ENCODE assay signal across 30 cellular contexts in the genomic region with DNA sequence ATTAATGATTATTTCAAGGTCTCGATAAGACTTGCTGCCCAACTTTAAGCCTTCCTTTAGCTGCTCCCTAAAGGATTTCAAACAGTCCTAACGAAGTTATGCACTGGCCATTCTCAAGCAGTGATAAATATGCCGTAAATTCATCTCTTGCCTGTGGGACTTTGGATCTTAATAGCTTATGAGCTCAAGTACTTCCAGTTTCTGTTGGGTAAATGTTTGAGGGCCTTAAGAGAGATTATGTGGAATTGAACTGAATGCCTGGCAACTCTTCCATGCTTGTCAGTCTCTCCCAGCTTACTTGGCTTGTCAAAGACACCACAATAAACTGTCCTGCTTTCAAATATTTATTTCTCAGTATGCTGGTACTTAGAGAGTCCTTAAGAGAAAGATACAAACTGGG. TPM values are rescaled to one million over a fixed set of nuclear protein-coding genes. Genes with fewer than 3 reads are reported as not detected.
DNase-seq lines count a peak whose midpoint lies in the region; ATAC-seq and TF ChIP-seq lines count a peak whose summit lies in the region.
"Had no signal": no experiment of that assay in that cellular context is flagged by ENCODE, and none has a peak within 500 bp of the region (broad histone marks: within the 10 kb centered on the region; RNA-seq: fewer than 3 reads in every experiment).

No MANE protein-coding gene starts in this region.

- H3K36me3 ChIP-seq in skeletal muscle satellite cell (ENCODE audit: insufficient read depth, low read length): no peaks in the 10 kb centered on the region
- H3K36me3 ChIP-seq: ascending aorta, left ventricle myocardium inferior, stomach, uterus had no signal

- H3K36me3 Mint-ChIP-seq in activated T-cell treated with anti-CD3 and anti-CD28 coated beads, Interleukin-2, amount 50 U/mL, for 24 hours (ENCODE audit: low read depth): no peaks in the 10 kb centered on the region
- H3K36me3 Mint-ChIP-seq: activated naive CD8-positive, alpha-beta T cell treated with anti-CD3 and anti-CD28 coated beads for 36 hours had no signal

- no peak overlapping the region for H3K27ac Mint-ChIP-seq in activated T-cell treated with anti-CD3 and anti-CD28 coated beads, Interleukin-2, amount 50 U/mL, for 24 hours
- H3K27ac Mint-ChIP-seq: activated CD4-positive, alpha-beta T cell treated with anti-CD3 and anti-CD28 coated beads for 36 hours; activated CD8-positive, alpha-beta T cell treated with anti-CD3 and anti-CD28 coated beads, Interleukin-2, amount 10 ng/mL, durations not matched to agents 7 days and 5 days; activated naive CD8-positive, alpha-beta T cell treated with anti-CD3 and anti-CD28 coated beads for 36 hours; activated T-helper 17 cell treated with anti-CD3 and anti-CD28 coated beads, Interleukin-2, amount 50 U/mL, for 72 hours had no signal

- TF ChIP-seq CTCF in cardiac fibroblast (IDR thresholded peaks at IDR 0.05; ENCODE audit: low read depth, low read length): no peak

- H3K9me3 Mint-ChIP-seq in activated T-cell treated with anti-CD3 and anti-CD28 coated beads, Interleukin-2, amount 50 U/mL, for 24 hours: no peaks in the 10 kb centered on the region
- H3K9me3 Mint-ChIP-seq: activated naive CD8-positive, alpha-beta T cell treated with anti-CD3 and anti-CD28 coated beads for 36 hours; activated T-helper 17 cell treated with anti-CD3 and anti-CD28 coated beads, Interleukin-2, amount 50 U/mL, for 72 hours; central memory CD8-positive, alpha-beta T cell had no signal

- H3K4me2 ChIP-seq in skeletal muscle satellite cell (ENCODE audit: low read length): no peak overlapping the region

- H3K4me1 Mint-ChIP-seq in activated T-cell treated with anti-CD3 and anti-CD28 coated beads, Interleukin-2, amount 50 U/mL, for 24 hours (ENCODE audit: low read depth): no peaks in the 10 kb centered on the region
- H3K4me1 Mint-ChIP-seq: activated CD4-positive, alpha-beta T cell treated with anti-CD3 and anti-CD28 coated beads for 36 hours; activated naive CD8-positive, alpha-beta T cell treated with anti-CD3 and anti-CD28 coated beads for 36 hours; activated T-helper 17 cell treated with anti-CD3 and anti-CD28 coated beads, Interleukin-2, amount 50 U/mL, for 72 hours; central memory CD8-positive, alpha-beta T cell; neural crest cell had no signal

- DNase-seq in ELR (ENCODE audit: low read depth): peak; percentile 25
- DNase-seq in MV-4-11 (lab: John Stamatoyannopoulos, UW): peak; percentile 3
- peak; percentile 23 to 29 for DNase-seq in cardiac fibroblast (ENCODE audit: low read depth in 2 of 2)
- DNase-seq in activated T-cell treated with anti-CD3 and anti-CD28 coated beads, Interleukin-2, amount 50 U/mL, for 24 hours: no peak
- no peak for DNase-seq in activated effector memory CD4-positive, alpha-beta T cell treated with anti-CD3 and anti-CD28 coated beads, Interleukin-2, amount 50 U/mL, for 16 hours
- DNase-seq: activated CD4-positive, alpha-beta T cell treated with anti-CD3 and anti-CD28 coated beads for 36 hours; activated CD8-positive, alpha-beta T cell treated with anti-CD3 and anti-CD28 coated beads, Interleukin-2, amount 10 ng/mL, durations not matched to agents 7 days and 5 days; activated naive CD8-positive, alpha-beta T cell treated with anti-CD3 and anti-CD28 coated beads for 36 hours; COR-L47; GF-D8; head of caudate nucleus; islet precursor cell; KBM-7; left ventricle myocardium inferior; MM.1S; NCI-H1417; NCI-H2029 treated with DMSO at 0.1 percent for 48 hours; NCI-H526 treated with DMSO at 0.1 percent for 48 hours; right cardiac atrium; SHP77; stimulated activated CD8-positive, alpha-beta memory T cell treated with anti-CD3 and anti-CD28 coated beads, Interleukin-4, amount 100 ng/mL, for 48 hours; stomach; SW 1271; uterus had no signal

- no peak overlapping the region for H3K4me3 ChIP-seq in cardiac fibroblast (replicated peaks in 1 of 2; ENCODE audit: low read depth in 2 of 2, low read length in 2 of 2)
- H3K4me3 ChIP-seq in skeletal muscle satellite cell (ENCODE audit: low read length): no peak overlapping the region
- H3K4me3 ChIP-seq: ascending aorta, left ventricle myocardium inferior, stomach, uterus had no signal

- H3K4me1 ChIP-seq in skeletal muscle satellite cell (ENCODE audit: control insufficient read depth, insufficient read depth, low read length): peaks cover 18% of the 10 kb centered on the region
- H3K4me1 ChIP-seq: ascending aorta, left ventricle myocardium inferior, stomach, uterus had no signal

- H3K9me3 ChIP-seq in skeletal muscle satellite cell (replicated peaks; ENCODE audit: low read length): no peaks in the 10 kb centered on the region
- H3K9me3 ChIP-seq: ascending aorta, left ventricle myocardium inferior, stomach, uterus had no signal

- no peak for ATAC-seq in HG03108 (IDR thresholded peaks at IDR 0.05; ENCODE audit: unreplicated experiment)
- ATAC-seq: activated CD4-positive, alpha-beta T cell treated with anti-CD3 and anti-CD28 coated beads for 36 hours; activated CD8-positive, alpha-beta T cell treated with anti-CD3 and anti-CD28 coated beads, Interleukin-2, amount 10 ng/mL, durations not matched to agents 7 days and 5 days; activated T-helper 17 cell treated with anti-CD3 and anti-CD28 coated beads, Interleukin-2, amount 50 U/mL, for 72 hours; right cardiac atrium had no signal

- H3K27me3 Mint-ChIP-seq in activated T-cell treated with anti-CD3 and anti-CD28 coated beads, Interleukin-2, amount 50 U/mL, for 24 hours: peaks cover 14% of the 10 kb centered on the region

- H3K27me3 ChIP-seq in skeletal muscle satellite cell (ENCODE audit: control insufficient read depth, insufficient read depth, low read length): no peaks in the 10 kb centered on the region
- H3K27me3 ChIP-seq: ascending aorta, stomach, uterus had no signal

- H3K4me3 Mint-ChIP-seq in activated T-cell treated with anti-CD3 and anti-CD28 coated beads, Interleukin-2, amount 50 U/mL, for 24 hours: no peak overlapping the region
- H3K4me3 Mint-ChIP-seq: activated CD4-positive, alpha-beta T cell treated with anti-CD3 and anti-CD28 coated beads for 36 hours; activated CD8-positive, alpha-beta T cell treated with anti-CD3 and anti-CD28 coated beads, Interleukin-2, amount 10 ng/mL, durations not matched to agents 7 days and 5 days; activated naive CD8-positive, alpha-beta T cell treated with anti-CD3 and anti-CD28 coated beads for 36 hours; activated T-helper 17 cell treated with anti-CD3 and anti-CD28 coated beads, Interleukin-2, amount 50 U/mL, for 72 hours; central memory CD8-positive, alpha-beta T cell; neural crest cell had no signal

- peak overlapping the region; percentile 40 for H3K9ac ChIP-seq in skeletal muscle satellite cell (ENCODE audit: low read depth, low read length)

RNA-seq across cellular contexts. Expression of a gene that starts 3.5 kb away (rescaled TPM):
- total RNA-seq in skeletal muscle satellite cell (2012; rRNA removed): not detected in 2 replicates
- total RNA-seq: activated CD4-positive, alpha-beta T cell treated with anti-CD3 and anti-CD28 coated beads for 36 hours; activated CD8-positive, alpha-beta T cell treated with anti-CD3 and anti-CD28 coated beads, Interleukin-2, amount 10 ng/mL, durations not matched to agents 7 days and 5 days; activated naive CD8-positive, alpha-beta T cell treated with anti-CD3 and anti-CD28 coated beads for 36 hours; activated T-helper 17 cell treated with anti-CD3 and anti-CD28 coated beads, Interleukin-2, amount 50 U/mL, for 72 hours; ascending aorta; left ventricle myocardium inferior; neural crest cell; right cardiac atrium; stomach; uterus had no signal

RNA-seq across cellular contexts. Expression of a gene that starts 11.0 kb away (rescaled TPM):
- not detected in 2 replicates for total RNA-seq in skeletal muscle satellite cell (2012; rRNA removed)
- total RNA-seq: activated CD4-positive, alpha-beta T cell treated with anti-CD3 and anti-CD28 coated beads for 36 hours; activated CD8-positive, alpha-beta T cell treated with anti-CD3 and anti-CD28 coated beads, Interleukin-2, amount 10 ng/mL, durations not matched to agents 7 days and 5 days; activated naive CD8-positive, alpha-beta T cell treated with anti-CD3 and anti-CD28 coated beads for 36 hours; activated T-helper 17 cell treated with anti-CD3 and anti-CD28 coated beads, Interleukin-2, amount 50 U/mL, for 72 hours; ascending aorta; left ventricle myocardium inferior; neural crest cell; right cardiac atrium; stomach; uterus had no signal

Comparison
In these comparisons a context has a peak if more than half of its experiments do, and no peak if none do; other contexts are left out.
1. DNase-seq: peak in ELR (single experiment), MV-4-11 (single experiment) and cardiac fibroblast (2 of 2); none in activated T-cell treated with anti-CD3 and anti-CD28 coated beads, Interleukin-2, amount 50 U/mL, for 24 hours (single experiment) and activated effector memory CD4-positive, alpha-beta T cell treated with anti-CD3 and anti-CD28 coated beads, Interleukin-2, amount 50 U/mL, for 16 hours (single experiment).